Comparison of ENCODE assay signal across 18 cellular contexts in the genomic region with DNA sequence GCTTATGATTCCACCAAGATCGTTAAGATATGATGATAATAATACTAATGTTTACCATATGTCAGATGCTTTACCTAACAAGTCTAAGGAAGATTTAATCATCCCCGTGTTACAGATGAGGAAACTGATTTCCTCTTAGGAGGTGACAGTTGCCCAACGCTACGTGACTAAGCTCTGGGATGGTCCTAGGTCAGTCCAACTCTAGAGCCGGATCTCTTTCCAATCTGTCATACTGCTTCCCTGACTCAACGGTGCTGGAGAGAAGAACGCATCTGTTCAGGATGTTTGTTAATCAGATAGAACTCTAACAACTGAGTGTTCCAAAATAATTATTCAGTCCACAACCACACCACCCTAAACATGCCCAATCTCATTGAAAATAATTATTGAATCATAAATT. TPM values are rescaled to one million over a fixed set of nuclear protein-coding genes. Genes with fewer than 3 reads are reported as not detected.
DNase-seq lines count a peak whose midpoint lies in the region; ATAC-seq and TF ChIP-seq lines count a peak whose summit lies in the region.
"Had no signal": no experiment of that assay in that cellular context is flagged by ENCODE, and none has a peak within 500 bp of the region (broad histone marks: within the 10 kb centered on the region; RNA-seq: fewer than 3 reads in every experiment).

No MANE protein-coding gene starts in this region.

- no peaks in the 10 kb centered on the region for H3K4me1 Mint-ChIP-seq in MCF 10A (ENCODE audit: insufficient read depth, unreplicated experiment)
- H3K4me1 Mint-ChIP-seq in neural crest cell = peaks cover 14% of the 10 kb centered on the region
- H3K4me1 Mint-ChIP-seq in stimulated activated memory B cell treated with anti-CD40 and anti-IgM and Interleukin-4, amounts not matched to agents 10 μg/mL and 1 μg/mL and 100 μg/mL, for 72 hours = peaks cover 11% of the 10 kb centered on the region

- no peak for TF ChIP-seq POLR2A in breast epithelium (IDR thresholded peaks at IDR 0.05)

- H3K9me3 ChIP-seq in breast epithelium = no peaks in the 10 kb centered on the region
- no peaks in the 10 kb centered on the region for H3K9me3 ChIP-seq in RWPE2 (ENCODE audit: severe bottlenecking)
- H3K9me3 ChIP-seq: BE2C; BLaER1 treated with 17β-estradiol and CSF1 and Interleukin-3, amounts not matched to agents 10 nM and 100 nM; HAP-1 had no signal

- H3K27ac ChIP-seq in breast epithelium (no peak overlapping the region), RWPE2 (ENCODE audit: poor library complexity, severe bottlenecking) (no peak overlapping the region)
- H3K27ac ChIP-seq: 22Rv1; BLaER1 treated with 17β-estradiol and CSF1 and Interleukin-3, amounts not matched to agents 10 nM and 100 nM had no signal

- no peaks in the 10 kb centered on the region for H3K27me3 Mint-ChIP-seq in MCF 10A (ENCODE audit: insufficient read depth, unreplicated experiment)
- H3K27me3 Mint-ChIP-seq in neural crest cell (ENCODE audit: low read depth) = no peaks in the 10 kb centered on the region
- peaks cover 11% of the 10 kb centered on the region for H3K27me3 Mint-ChIP-seq in stimulated activated memory B cell treated with anti-CD40 and anti-IgM and Interleukin-4, amounts not matched to agents 10 μg/mL and 1 μg/mL and 100 μg/mL, for 72 hours

- BruUV-seq in MCF 10A (replicated peaks; lab: Mats Ljungman, UMichigan) = no TSS peak

- no peak for TF ChIP-seq CTCF in MCF 10A (IDR thresholded peaks at IDR 0.05; ENCODE audit: unreplicated experiment)
- TF ChIP-seq CTCF in breast epithelium (IDR thresholded peaks at IDR 0.05) = no peak
- TF ChIP-seq CTCF in RWPE2 (IDR thresholded peaks at IDR 0.05; ENCODE audit: poor library complexity, severe bottlenecking) = no peak
- no peak for TF ChIP-seq CTCF in neural crest cell (conservative IDR thresholded peaks at IDR 0.05)

- H3K4me1 ChIP-seq in breast epithelium = no peaks in the 10 kb centered on the region
- no peaks in the 10 kb centered on the region for H3K4me1 ChIP-seq in RWPE2 (ENCODE audit: insufficient read depth, poor library complexity, severe bottlenecking)
- H3K4me1 ChIP-seq: BE2C, HAP-1 had no signal

- H3K27ac Mint-ChIP-seq in MCF 10A (ENCODE audit: low read depth, unreplicated experiment) = no peak overlapping the region
- H3K27ac Mint-ChIP-seq in neural crest cell (ENCODE audit: unreplicated experiment) = peak overlapping the region; percentile 73
- no peak overlapping the region for H3K27ac Mint-ChIP-seq in stimulated activated memory B cell treated with anti-CD40 and anti-IgM and Interleukin-4, amounts not matched to agents 10 μg/mL and 1 μg/mL and 100 μg/mL, for 72 hours
- H3K27ac Mint-ChIP-seq: CD4-positive, alpha-beta memory T cell had no signal

- DNase-seq in MCF 10A (ENCODE audit: unreplicated experiment) = peak; percentile 38
- DNase-seq in breast epithelium (ENCODE audit: low spot score in 2 of 2) = no peak
- no peak for DNase-seq in RWPE2 (ENCODE audit: low spot score)
- DNase-seq in neural crest cell (ENCODE audit: low read depth, low spot score) = no peak
- DNase-seq: AML-193; BE2C; Calu3; CD4-positive, alpha-beta memory T cell; COR-L47; DMS53; DMS79 treated with DMSO at 0.1 percent for 48 hours; GF-D8; GOT3 had no signal

- peak; percentile 60; the same call in 2 of the 3 replicates for ATAC-seq in RWPE2 (ENCODE audit: low read depth)
- no peak for ATAC-seq in GM19023 (IDR thresholded peaks at IDR 0.05; ENCODE audit: unreplicated experiment)
- no peak for ATAC-seq in stimulated activated memory B cell treated with anti-CD40 and anti-IgM and Interleukin-4, amounts not matched to agents 10 μg/mL and 1 μg/mL and 100 μg/mL, for 72 hours

- no peaks in the 10 kb centered on the region for H3K9me3 Mint-ChIP-seq in MCF 10A (ENCODE audit: unreplicated experiment)
- H3K9me3 Mint-ChIP-seq in neural crest cell = no peaks in the 10 kb centered on the region
- no peaks in the 10 kb centered on the region for H3K9me3 Mint-ChIP-seq in stimulated activated memory B cell treated with anti-CD40 and anti-IgM and Interleukin-4, amounts not matched to agents 10 μg/mL and 1 μg/mL and 100 μg/mL, for 72 hours

- CTCF ChIA-PET in MCF 10A (lab: Yijun Ruan, JAX) = interaction anchor here (0.7 kb wide), 1 partner anchor 268 kb away, joined by 3 read pairs; no protein-coding TSS in a partner anchor

- POLR2A ChIA-PET in MCF 10A (lab: Yijun Ruan, JAX) = interaction anchor here (0.6 kb wide), 1 partner anchor 22 kb away, joined by 3 read pairs; no protein-coding TSS in a partner anchor

- H3K4me3 ChIP-seq in breast epithelium (no peak overlapping the region), RWPE2 (ENCODE audit: severe bottlenecking) (no peak overlapping the region)
- H3K4me3 ChIP-seq: BLaER1 treated with 17β-estradiol and CSF1 and Interleukin-3, amounts not matched to agents 10 nM and 100 nM; HAP-1 had no signal

- no peaks in the 10 kb centered on the region for H3K36me3 ChIP-seq in breast epithelium
- no peaks in the 10 kb centered on the region for H3K36me3 ChIP-seq in RWPE2 (ENCODE audit: low read depth)
- H3K36me3 ChIP-seq: BE2C, HAP-1 had no signal

- intact Hi-C loops in MCF 10A (cut with micrococcal nuclease) (no loop called here), breast epithelium (cut with DNase I; ENCODE audit: low total_unique reads) (no loop called here)

- H3K36me3 Mint-ChIP-seq in MCF 10A (ENCODE audit: insufficient read depth, unreplicated experiment) (no peaks in the 10 kb centered on the region), neural crest cell (ENCODE audit: low read depth) (no peaks in the 10 kb centered on the region)
- H3K36me3 Mint-ChIP-seq in stimulated activated memory B cell treated with anti-CD40 and anti-IgM and Interleukin-4, amounts not matched to agents 10 μg/mL and 1 μg/mL and 100 μg/mL, for 72 hours = peaks cover 2% of the 10 kb centered on the region
- H3K36me3 Mint-ChIP-seq: CD4-positive, alpha-beta memory T cell had no signal

- H3K4me3 Mint-ChIP-seq in MCF 10A (ENCODE audit: unreplicated experiment) (no peak overlapping the region), neural crest cell (no peak overlapping the region)
- H3K4me3 Mint-ChIP-seq in stimulated activated memory B cell treated with anti-CD40 and anti-IgM and Interleukin-4, amounts not matched to agents 10 μg/mL and 1 μg/mL and 100 μg/mL, for 72 hours = no peak overlapping the region
- H3K4me3 Mint-ChIP-seq: CD4-positive, alpha-beta memory T cell had no signal

- H3K27me3 ChIP-seq in breast epithelium (no peaks in the 10 kb centered on the region), RWPE2 (ENCODE audit: insufficient read depth, poor library complexity, severe bottlenecking) (no peaks in the 10 kb centered on the region)
- H3K27me3 ChIP-seq: BE2C; BLaER1 treated with 17β-estradiol and CSF1 and Interleukin-3, amounts not matched to agents 10 nM and 100 nM had no signal

RNA-seq across cellular contexts. Expression of a gene that starts 39.8 kb away (rescaled TPM):
- total RNA-seq in MCF 10A (2022) (112 and 124 TPM in 2 replicates), breast epithelium (100 to 1,000 TPM in 1 of 3 donors, 10 to 100 TPM in 2; 72.4 to 104 (median 75.1) TPM), neural crest cell (124 and 127 TPM in 2 replicates)
